ENCODE assay signal across 9 cellular contexts in genomic region chr9:4293293-4293931, GRCh38. TPM values are rescaled to one million over a fixed set of nuclear protein-coding genes. Genes with fewer than 3 reads are reported as not detected.
DNase-seq lines count a peak whose midpoint lies in the region; ATAC-seq and TF ChIP-seq lines count a peak whose summit lies in the region.
"Had no signal": no experiment of that assay in that cellular context is flagged by ENCODE, and none has a peak within 500 bp of the region (broad histone marks: within the 10 kb centered on the region; RNA-seq: fewer than 3 reads in every experiment).

No MANE protein-coding gene starts in this region.

- H3K4me3 Mint-ChIP-seq in glutamatergic neuron (ENCODE audit: unreplicated experiment): no peak overlapping the region

- no peaks in the 10 kb centered on the region for H3K36me3 Mint-ChIP-seq in glutamatergic neuron (ENCODE audit: unreplicated experiment)

- no peak overlapping the region for H3K27ac Mint-ChIP-seq in glutamatergic neuron (ENCODE audit: unreplicated experiment)

- POLR2A ChIA-PET in RWPE1 (lab: Yijun Ruan, JAX; ENCODE audit: low non-redundant PET): no interaction called here

- TF ChIP-seq CTCF in RWPE1 (conservative IDR thresholded peaks at IDR 0.05; ENCODE audit: low read depth) (no peak), fibroblast of mammary gland (conservative IDR thresholded peaks at IDR 0.05; ENCODE audit: control insufficient read depth, insufficient read depth, low read depth, low read length) (no peak), retinal pigment epithelial cell (conservative IDR thresholded peaks at IDR 0.05; ENCODE audit: low read depth, low read length) (no peak), glutamatergic neuron (IDR thresholded peaks at IDR 0.05; ENCODE audit: partially characterized antibody, unreplicated experiment) (no peak)

- CTCF ChIA-PET in RWPE1 (lab: Yijun Ruan, JAX): no interaction called here

- H3K4me3 ChIP-seq in fibroblast of mammary gland (ENCODE audit: control insufficient read depth, low read depth, low read length): no peak overlapping the region
- H3K4me3 ChIP-seq in retinal pigment epithelial cell (ENCODE audit: low read length): no peak overlapping the region

- peaks cover 10% of the 10 kb centered on the region for H3K4me1 Mint-ChIP-seq in glutamatergic neuron (ENCODE audit: low read depth, unreplicated experiment)

- DNase-seq in EH (ENCODE audit: low read depth): peak; percentile 98
- DNase-seq in RWPE1 (ENCODE audit: low spot score): no peak
- DNase-seq in fibroblast of mammary gland (ENCODE audit: low read depth): peak; percentile 98
- DNase-seq in retinal pigment epithelial cell (ENCODE audit: low read depth): peak; percentile 89
- DNase-seq in HuH-7 (ENCODE audit: low spot score): no peak
- no peak for DNase-seq in glutamatergic neuron
- DNase-seq: NCI-H2029 treated with DMSO at 0.1 percent for 48 hours had no signal

- ATAC-seq in GM18909 (IDR thresholded peaks at IDR 0.05; ENCODE audit: poor library complexity, unreplicated experiment) (no peak), HG02623 (IDR thresholded peaks at IDR 0.05; ENCODE audit: unreplicated experiment) (no peak)

- H3K9me3 Mint-ChIP-seq in glutamatergic neuron (ENCODE audit: unreplicated experiment): no peaks in the 10 kb centered on the region

- H3K27ac ChIP-seq in RWPE1: peak overlapping the region; percentile 51; the same call in 1 of the 2 replicates

- H3K27me3 Mint-ChIP-seq in glutamatergic neuron (ENCODE audit: unreplicated experiment): peaks cover 3% of the 10 kb centered on the region

RNA-seq across cellular contexts. Expression of gene GLIS3, which starts 6.5 kb away (rescaled TPM):
- not detected for total RNA-seq in glutamatergic neuron (ENCODE audit: unreplicated experiment)

Comparison
In these comparisons a context has a peak if more than half of its experiments do, and no peak if none do; other contexts are left out.
1. DNase-seq: peak in EH (single experiment), fibroblast of mammary gland (single experiment) and retinal pigment epithelial cell (single experiment); none in RWPE1 (single experiment), HuH-7 (single experiment) and glutamatergic neuron (single experiment).